In the genomic region with DNA sequence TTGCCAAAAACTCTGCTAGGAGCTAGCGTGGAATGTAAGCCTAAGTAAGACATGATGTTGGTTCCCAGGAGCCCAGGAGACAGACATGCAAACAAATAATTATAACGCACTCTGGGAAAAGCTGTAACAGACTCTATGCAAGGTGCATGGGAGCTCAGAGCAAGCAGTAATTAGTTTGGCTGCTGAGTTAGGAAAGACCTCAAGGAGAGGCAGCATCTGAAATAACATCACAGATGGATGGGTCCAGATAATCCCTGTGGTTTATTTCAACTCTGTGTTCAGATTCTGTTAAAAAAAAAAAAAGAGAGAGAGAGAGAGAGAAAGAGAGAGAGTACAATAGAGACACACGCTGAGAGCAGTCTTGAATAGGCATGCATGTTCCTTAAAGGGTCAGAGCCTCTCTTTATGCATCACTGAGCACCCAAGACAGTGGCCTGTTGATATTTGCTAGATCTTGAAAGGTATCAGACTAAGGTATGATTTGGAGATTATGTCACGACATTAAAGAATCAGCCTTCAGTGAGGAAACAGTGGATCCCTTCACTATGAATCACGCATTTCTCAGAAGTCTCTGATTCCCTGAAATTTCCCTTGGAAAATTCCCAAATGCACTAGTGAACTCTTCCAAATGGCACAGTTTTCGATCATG, we compare ENCODE assay signal across 11 cellular contexts.
A peak's percentile ranks its signal among the peaks of the same experiment; 100 is the strongest.
DNase-seq lines count a peak whose midpoint lies in the region; ATAC-seq, FAIRE-seq and TF ChIP-seq lines count a peak whose summit lies in the region.
"Had no signal": no experiment of that assay in that cellular context is flagged by ENCODE, and none has a peak within 500 bp of the region (broad histone marks: within the 10 kb centered on the region; RNA-seq: fewer than 3 reads in every experiment).

No MANE protein-coding gene starts in this region.

- no peak for ATAC-seq in GM18520 (IDR thresholded peaks at IDR 0.05; ENCODE audit: unreplicated experiment)

- intact Hi-C loops in activated CD4-positive, alpha-beta T cell treated with anti-CD3 and anti-CD28 coated beads, Interleukin-2, amount 10 ng/mL, durations not matched to agents 24 days and 14 days (cut with micrococcal nuclease) = no loop called here

- no peak overlapping the region for H3K4me3 ChIP-seq in Loucy (ENCODE audit: low read length, poor library complexity, severe bottlenecking)
- no peak overlapping the region for H3K4me3 ChIP-seq in astrocyte (ENCODE audit: insufficient read depth, low read depth, low read length)
- no peak overlapping the region for H3K4me3 ChIP-seq in kidney epithelial cell (ENCODE audit: low read depth, low read length)

- peaks cover under 1% of the 10 kb centered on the region for H3K27me3 Mint-ChIP-seq in astrocyte (ENCODE audit: low read depth, unreplicated experiment)
- no peaks in the 10 kb centered on the region for H3K27me3 Mint-ChIP-seq in activated CD4-positive, alpha-beta T cell treated with anti-CD3 and anti-CD28 coated beads, Interleukin-2, amount 10 ng/mL, durations not matched to agents 24 days and 14 days
- no peaks in the 10 kb centered on the region for H3K27me3 Mint-ChIP-seq in activated naive CD4-positive, alpha-beta T cell treated with anti-CD3 and anti-CD28 coated beads, Interleukin-2, amount 10 ng/mL, durations not matched to agents 7 days and 5 days

- H3K36me3 Mint-ChIP-seq in astrocyte (ENCODE audit: low read depth, unreplicated experiment) = peaks cover 4% of the 10 kb centered on the region
- H3K36me3 Mint-ChIP-seq in activated CD4-positive, alpha-beta T cell treated with anti-CD3 and anti-CD28 coated beads, Interleukin-2, amount 10 ng/mL, durations not matched to agents 24 days and 14 days (ENCODE audit: low read depth) = no peaks in the 10 kb centered on the region
- no peaks in the 10 kb centered on the region for H3K36me3 Mint-ChIP-seq in activated naive CD4-positive, alpha-beta T cell treated with anti-CD3 and anti-CD28 coated beads, Interleukin-2, amount 10 ng/mL, durations not matched to agents 7 days and 5 days

- H3F3A ChIP-seq in Loucy (ENCODE audit: low read depth) = 0 out of 2 replicates have a peak, but pooled peaks cover 4% of the 10 kb centered on the region

- no peaks in the 10 kb centered on the region for H3K27me3 ChIP-seq in Loucy (ENCODE audit: insufficient read depth, low read length, poor library complexity, severe bottlenecking)
- H3K27me3 ChIP-seq in astrocyte (ENCODE audit: insufficient read depth, low read length) = no peaks in the 10 kb centered on the region
- no peaks in the 10 kb centered on the region for H3K27me3 ChIP-seq in kidney epithelial cell (ENCODE audit: control insufficient read depth, insufficient read depth, low read length)

- no peak for TF ChIP-seq CTCF in Loucy (conservative IDR thresholded peaks at IDR 0.05; ENCODE audit: low read length)
- no peak for TF ChIP-seq CTCF in astrocyte (IDR thresholded peaks at IDR 0.05; ENCODE audit: insufficient read depth, low read depth, low read length)
- TF ChIP-seq CTCF in kidney epithelial cell (IDR thresholded peaks at IDR 0.05; ENCODE audit: insufficient read depth, low read length, poor library complexity, severe bottlenecking) = no peak

- H3K9ac ChIP-seq in Loucy (ENCODE audit: low read depth, low read length, poor library complexity, severe bottlenecking) (peak overlapping the region; percentile 21), astrocyte (ENCODE audit: low read length) (peak overlapping the region; percentile 1)

- H3K27ac ChIP-seq in astrocyte (ENCODE audit: low read depth, low read length) = peak overlapping the region; percentile 19

- peaks cover 2% of the 10 kb centered on the region for H3K9me3 Mint-ChIP-seq in astrocyte (ENCODE audit: unreplicated experiment)
- H3K9me3 Mint-ChIP-seq in activated CD4-positive, alpha-beta T cell treated with anti-CD3 and anti-CD28 coated beads, Interleukin-2, amount 10 ng/mL, durations not matched to agents 24 days and 14 days = peaks cover 4% of the 10 kb centered on the region
- peaks cover 3% of the 10 kb centered on the region for H3K9me3 Mint-ChIP-seq in activated naive CD4-positive, alpha-beta T cell treated with anti-CD3 and anti-CD28 coated beads, Interleukin-2, amount 10 ng/mL, durations not matched to agents 7 days and 5 days

- H3K9me3 ChIP-seq in Loucy (ENCODE audit: insufficient read depth, low read depth, low read length) = no peaks in the 10 kb centered on the region
- no peaks in the 10 kb centered on the region for H3K9me3 ChIP-seq in astrocyte (ENCODE audit: insufficient read depth, low read depth, low read length)

- no peaks in the 10 kb centered on the region for H4K20me1 ChIP-seq in Loucy (ENCODE audit: insufficient read depth, low read length, poor library complexity, severe bottlenecking)
- H4K20me1 ChIP-seq in astrocyte (ENCODE audit: insufficient read depth, low read length) = no peaks in the 10 kb centered on the region

- FAIRE-seq in astrocyte (lab: Jason Lieb, UNC) = peak; percentile 5

- peaks cover 20% of the 10 kb centered on the region for H3K4me1 Mint-ChIP-seq in astrocyte (ENCODE audit: low read depth, unreplicated experiment)
- H3K4me1 Mint-ChIP-seq in activated CD4-positive, alpha-beta T cell treated with anti-CD3 and anti-CD28 coated beads, Interleukin-2, amount 10 ng/mL, durations not matched to agents 24 days and 14 days = peaks cover 21% of the 10 kb centered on the region
- H3K4me1 Mint-ChIP-seq in activated naive CD4-positive, alpha-beta T cell treated with anti-CD3 and anti-CD28 coated beads, Interleukin-2, amount 10 ng/mL, durations not matched to agents 7 days and 5 days = peaks cover 22% of the 10 kb centered on the region

- CTCF ChIA-PET in activated naive CD4-positive, alpha-beta T cell treated with anti-CD3 and anti-CD28 coated beads, Interleukin-2, amount 10 ng/mL, durations not matched to agents 7 days and 5 days (lab: Charles Lee) = no interaction called here

- H3K79me2 ChIP-seq in Loucy (ENCODE audit: insufficient read depth, low read length) (no peaks in the 10 kb centered on the region), astrocyte (ENCODE audit: insufficient read depth, low read length) (no peaks in the 10 kb centered on the region)

- peak; percentile 58 for DNase-seq in AG08395 (ENCODE audit: low spot score)
- DNase-seq in astrocyte (ENCODE audit: low read depth) = peak; percentile 88
- DNase-seq in kidney epithelial cell (ENCODE audit: low read depth) = peak; percentile 42
- DNase-seq in GOT3 (lab: John Stamatoyannopoulos, UW) = no peak
- no peak for DNase-seq in activated CD4-positive, alpha-beta T cell treated with anti-CD3 and anti-CD28 coated beads, Interleukin-2, amount 10 ng/mL, durations not matched to agents 24 days and 14 days
- DNase-seq in activated naive CD4-positive, alpha-beta T cell treated with anti-CD3 and anti-CD28 coated beads, Interleukin-2, amount 10 ng/mL, durations not matched to agents 7 days and 5 days = no peak
- DNase-seq: activated CD8-positive, alpha-beta memory T cell treated with anti-CD3 and anti-CD28 coated beads, Interleukin-2, amount 50 U/mL, for 48 hours; NCI-H2029; SW 1271 had no signal

- no peak overlapping the region for H3K4me3 Mint-ChIP-seq in astrocyte (ENCODE audit: unreplicated experiment)
- H3K4me3 Mint-ChIP-seq in activated CD4-positive, alpha-beta T cell treated with anti-CD3 and anti-CD28 coated beads, Interleukin-2, amount 10 ng/mL, durations not matched to agents 24 days and 14 days = no peak overlapping the region
- no peak overlapping the region for H3K4me3 Mint-ChIP-seq in activated naive CD4-positive, alpha-beta T cell treated with anti-CD3 and anti-CD28 coated beads, Interleukin-2, amount 10 ng/mL, durations not matched to agents 7 days and 5 days

- peaks cover 32% of the 10 kb centered on the region for H3K4me1 ChIP-seq in Loucy (ENCODE audit: insufficient read depth, low read length, poor library complexity, severe bottlenecking)
- peaks cover 18% of the 10 kb centered on the region for H3K4me1 ChIP-seq in astrocyte (ENCODE audit: insufficient read depth, low read length)

- H3K36me3 ChIP-seq in Loucy (ENCODE audit: insufficient read depth, low read length) = no peaks in the 10 kb centered on the region
- no peaks in the 10 kb centered on the region for H3K36me3 ChIP-seq in astrocyte (ENCODE audit: insufficient read depth, low read length)
- no peaks in the 10 kb centered on the region for H3K36me3 ChIP-seq in kidney epithelial cell (ENCODE audit: control insufficient read depth, insufficient read depth, low read length)

- no peaks in the 10 kb centered on the region for H3K9me2 ChIP-seq in Loucy (replicated peaks; ENCODE audit: low read depth, low read length)

- H3K27ac Mint-ChIP-seq in astrocyte (ENCODE audit: unreplicated experiment) = no peak overlapping the region
- H3K27ac Mint-ChIP-seq in activated CD4-positive, alpha-beta T cell treated with anti-CD3 and anti-CD28 coated beads, Interleukin-2, amount 10 ng/mL, durations not matched to agents 24 days and 14 days = no peak overlapping the region
- no peak overlapping the region for H3K27ac Mint-ChIP-seq in activated naive CD4-positive, alpha-beta T cell treated with anti-CD3 and anti-CD28 coated beads, Interleukin-2, amount 10 ng/mL, durations not matched to agents 7 days and 5 days

- H3K4me2 ChIP-seq in Loucy (ENCODE audit: low read depth, low read length, poor library complexity, severe bottlenecking) (peak overlapping the region; percentile 59), astrocyte (ENCODE audit: low read length) (peak overlapping the region; percentile 59)

- H2AFZ ChIP-seq in Loucy (ENCODE audit: low read length) (0 out of 2 replicates have a peak overlapping the region, but pooled peaks have one; percentile 20), astrocyte (ENCODE audit: low read depth, low read length) (peak overlapping the region; percentile 49)

Comparison
In these comparisons a context has a peak if more than half of its experiments do, and no peak if none do; other contexts are left out.
1. DNase-seq: peak in AG08395 (single experiment), astrocyte (single experiment) and kidney epithelial cell (single experiment); none in GOT3 (single experiment), activated CD4-positive, alpha-beta T cell treated with anti-CD3 and anti-CD28 coated beads, Interleukin-2, amount 10 ng/mL, durations not matched to agents 24 days and 14 days (single experiment) and activated naive CD4-positive, alpha-beta T cell treated with anti-CD3 and anti-CD28 coated beads, Interleukin-2, amount 10 ng/mL, durations not matched to agents 7 days and 5 days (single experiment).